ENCODE assay signal across 22 cellular contexts in genomic region chr2:150589760-150590159, GRCh38.
"Had no signal": no experiment of that assay in that cellular context is flagged by ENCODE, and none has a peak within 500 bp of the region (broad histone marks: within the 10 kb centered on the region; RNA-seq: fewer than 3 reads in every experiment).

No MANE protein-coding gene starts in this region.

- H3K27ac Mint-ChIP-seq: activated CD4-positive, alpha-beta memory T cell treated with anti-CD3 and anti-CD28 coated beads for 36 hours; activated naive CD4-positive, alpha-beta T cell treated with anti-CD3 and anti-CD28 coated beads for 36 hours; activated naive CD8-positive, alpha-beta T cell; activated T-helper 17 cell treated with anti-CD3 and anti-CD28 coated beads, Interleukin-2, amount 50 U/mL, for 72 hours; T-helper 17 cell; WTC11 had no signal

- H3K27ac ChIP-seq: brain microvascular endothelial cell had no signal

- DNase-seq: activated CD4-positive, alpha-beta memory T cell treated with anti-CD3 and anti-CD28 coated beads for 36 hours; activated CD4-positive, alpha-beta T cell treated with anti-CD3 and anti-CD28 coated beads for 48 hours; activated CD4-positive, CD25-positive, alpha-beta regulatory T cell treated with anti-CD3 and anti-CD28 coated beads, Interleukin-2, amount 50 U/mL, for 72 hours; activated gamma-delta T cell; activated naive CD4-positive, alpha-beta T cell treated with anti-CD3 and anti-CD28 coated beads for 36 hours; activated T-cell treated with anti-CD3 and anti-CD28 coated beads for 4 hours; activated T-cell treated with anti-CD3 and anti-CD28 coated beads, Interleukin-2, amount 50 U/mL, for 48 hours; brain microvascular endothelial cell; KG1; NCI-H1048; NCI-H146; NCI-H187 treated with DMSO at 0.1 percent for 48 hours; NCI-H2081 treated with DMSO at 0.1 percent for 48 hours; NCI-H446; NCI-H524; NCI-H82; SIG-M5; T-helper 17 cell; T-helper 9 cell had no signal

- H3K27me3 Mint-ChIP-seq: activated CD4-positive, alpha-beta memory T cell treated with anti-CD3 and anti-CD28 coated beads for 36 hours; activated T-helper 17 cell treated with anti-CD3 and anti-CD28 coated beads, Interleukin-2, amount 50 U/mL, for 72 hours; T-helper 17 cell had no signal

- H3K9me3 Mint-ChIP-seq: activated CD4-positive, alpha-beta memory T cell treated with anti-CD3 and anti-CD28 coated beads for 36 hours; activated naive CD4-positive, alpha-beta T cell treated with anti-CD3 and anti-CD28 coated beads for 36 hours; activated T-helper 17 cell treated with anti-CD3 and anti-CD28 coated beads, Interleukin-2, amount 50 U/mL, for 72 hours had no signal

- ATAC-seq: activated T-helper 17 cell treated with anti-CD3 and anti-CD28 coated beads, Interleukin-2, amount 50 U/mL, for 72 hours; T-helper 17 cell; WTC11 had no signal

- H3K36me3 Mint-ChIP-seq: activated CD4-positive, alpha-beta memory T cell treated with anti-CD3 and anti-CD28 coated beads for 36 hours; activated naive CD8-positive, alpha-beta T cell; WTC11 had no signal

- H3K4me3 Mint-ChIP-seq: activated CD4-positive, alpha-beta memory T cell treated with anti-CD3 and anti-CD28 coated beads for 36 hours; activated naive CD4-positive, alpha-beta T cell treated with anti-CD3 and anti-CD28 coated beads for 36 hours; activated naive CD8-positive, alpha-beta T cell; activated T-helper 17 cell treated with anti-CD3 and anti-CD28 coated beads, Interleukin-2, amount 50 U/mL, for 72 hours; T-helper 17 cell; WTC11 had no signal

- H3K4me1 Mint-ChIP-seq: activated T-helper 17 cell treated with anti-CD3 and anti-CD28 coated beads, Interleukin-2, amount 50 U/mL, for 72 hours; T-helper 17 cell had no signal
